1 cellular context compared by ENCODE assay signal in the genomic region with DNA sequence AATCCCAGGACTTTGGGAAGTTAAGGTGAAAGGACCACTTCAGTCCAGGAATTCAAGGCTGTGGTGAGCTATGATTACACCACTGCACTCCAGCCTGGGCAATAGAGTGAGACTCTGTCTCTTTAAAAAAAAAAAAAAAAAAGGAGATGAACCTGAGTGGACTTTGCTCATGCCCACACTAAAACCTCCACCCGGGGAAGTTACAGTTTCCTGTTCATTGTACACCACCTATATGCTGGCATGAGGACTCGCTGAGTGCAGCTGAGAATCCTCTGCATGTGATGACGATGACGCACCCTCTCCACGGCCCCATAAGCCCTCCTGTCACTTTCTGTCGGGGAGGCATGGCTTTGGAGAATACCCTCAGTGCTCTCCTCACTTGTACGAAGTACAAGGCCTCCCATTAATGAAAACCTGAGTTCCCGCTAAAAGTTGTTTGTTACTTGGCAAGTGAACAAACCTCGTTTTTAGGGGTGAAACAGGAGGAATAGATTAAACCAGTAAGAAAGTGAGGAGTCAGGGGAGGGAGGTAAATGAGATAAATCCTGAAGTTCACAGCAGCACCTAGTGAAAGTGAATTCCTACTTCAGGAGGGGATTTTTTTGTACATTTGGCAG.
TF ChIP-seq lines count a peak whose summit lies in the region.

No MANE protein-coding gene starts in this region.

TF ChIP-seq in HepG2, 621 proteins besides CTCF, POLR2A, EP300 and RAD21:
- TF ChIP-seq ZNF121 (CRISPR knock-in tag; IDR thresholded peaks at IDR 0.05) = peak; percentile 66
- TF ChIP-seq, protein P1, sequence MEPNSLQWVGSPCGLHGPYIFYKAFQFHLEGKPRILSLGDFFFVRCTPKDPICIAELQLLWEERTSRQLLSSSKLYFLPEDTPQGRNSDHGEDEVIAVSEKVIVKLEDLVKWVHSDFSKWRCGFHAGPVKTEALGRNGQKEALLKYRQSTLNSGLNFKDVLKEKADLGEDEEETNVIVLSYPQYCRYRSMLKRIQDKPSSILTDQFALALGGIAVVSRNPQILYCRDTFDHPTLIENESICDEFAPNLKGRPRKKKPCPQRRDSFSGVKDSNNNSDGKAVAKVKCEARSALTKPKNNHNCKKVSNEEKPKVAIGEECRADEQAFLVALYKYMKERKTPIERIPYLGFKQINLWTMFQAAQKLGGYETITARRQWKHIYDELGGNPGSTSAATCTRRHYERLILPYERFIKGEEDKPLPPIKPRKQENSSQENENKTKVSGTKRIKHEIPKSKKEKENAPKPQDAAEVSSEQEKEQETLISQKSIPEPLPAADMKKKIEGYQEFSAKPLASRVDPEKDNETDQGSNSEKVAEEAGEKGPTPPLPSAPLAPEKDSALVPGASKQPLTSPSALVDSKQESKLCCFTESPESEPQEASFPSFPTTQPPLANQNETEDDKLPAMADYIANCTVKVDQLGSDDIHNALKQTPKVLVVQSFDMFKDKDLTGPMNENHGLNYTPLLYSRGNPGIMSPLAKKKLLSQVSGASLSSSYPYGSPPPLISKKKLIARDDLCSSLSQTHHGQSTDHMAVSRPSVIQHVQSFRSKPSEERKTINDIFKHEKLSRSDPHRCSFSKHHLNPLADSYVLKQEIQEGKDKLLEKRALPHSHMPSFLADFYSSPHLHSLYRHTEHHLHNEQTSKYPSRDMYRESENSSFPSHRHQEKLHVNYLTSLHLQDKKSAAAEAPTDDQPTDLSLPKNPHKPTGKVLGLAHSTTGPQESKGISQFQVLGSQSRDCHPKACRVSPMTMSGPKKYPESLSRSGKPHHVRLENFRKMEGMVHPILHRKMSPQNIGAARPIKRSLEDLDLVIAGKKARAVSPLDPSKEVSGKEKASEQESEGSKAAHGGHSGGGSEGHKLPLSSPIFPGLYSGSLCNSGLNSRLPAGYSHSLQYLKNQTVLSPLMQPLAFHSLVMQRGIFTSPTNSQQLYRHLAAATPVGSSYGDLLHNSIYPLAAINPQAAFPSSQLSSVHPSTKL (CRISPR knock-in tag; IDR thresholded peaks at IDR 0.05) = 0 out of 2 replicates have a peak, but pooled peaks have one; percentile 43
- TF ChIP-seq, protein P2, sequence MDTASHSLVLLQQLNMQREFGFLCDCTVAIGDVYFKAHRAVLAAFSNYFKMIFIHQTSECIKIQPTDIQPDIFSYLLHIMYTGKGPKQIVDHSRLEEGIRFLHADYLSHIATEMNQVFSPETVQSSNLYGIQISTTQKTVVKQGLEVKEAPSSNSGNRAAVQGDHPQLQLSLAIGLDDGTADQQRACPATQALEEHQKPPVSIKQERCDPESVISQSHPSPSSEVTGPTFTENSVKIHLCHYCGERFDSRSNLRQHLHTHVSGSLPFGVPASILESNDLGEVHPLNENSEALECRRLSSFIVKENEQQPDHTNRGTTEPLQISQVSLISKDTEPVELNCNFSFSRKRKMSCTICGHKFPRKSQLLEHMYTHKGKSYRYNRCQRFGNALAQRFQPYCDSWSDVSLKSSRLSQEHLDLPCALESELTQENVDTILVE (CRISPR knock-in tag; IDR thresholded peaks at IDR 0.05) = no peak
- no peak for TF ChIP-seq EEA1 (CRISPR knock-in tag; IDR thresholded peaks at IDR 0.05; ENCODE audit: borderline replicate concordance)
- TF ChIP-seq ZZZ3 (CRISPR knock-in tag; IDR thresholded peaks at IDR 0.05; ENCODE audit: borderline replicate concordance) = no peak
- TF ChIP-seq HNF4G (IDR thresholded peaks at IDR 0.05; ENCODE audit: borderline replicate concordance, low read depth, low read length) = peak; percentile 62; the same call in 1 of the 2 replicates
- peak; percentile 34; the same call in 1 of the 2 replicates for TF ChIP-seq HNF4G (CRISPR knock-in tag; IDR thresholded peaks at IDR 0.05; ENCODE audit: borderline replicate concordance, low read depth)
- no peak for TF ChIP-seq SOX6 (IDR thresholded peaks at IDR 0.05)
- TF ChIP-seq SOX6 (CRISPR knock-in tag; IDR thresholded peaks at IDR 0.05) = peak; percentile 32; the same call in 1 of the 2 replicates
- TF ChIP-seq CBX5 (CRISPR knock-in tag; IDR thresholded peaks at IDR 0.05; ENCODE audit: borderline replicate concordance) = no peak
- TF ChIP-seq, protein P3, sequence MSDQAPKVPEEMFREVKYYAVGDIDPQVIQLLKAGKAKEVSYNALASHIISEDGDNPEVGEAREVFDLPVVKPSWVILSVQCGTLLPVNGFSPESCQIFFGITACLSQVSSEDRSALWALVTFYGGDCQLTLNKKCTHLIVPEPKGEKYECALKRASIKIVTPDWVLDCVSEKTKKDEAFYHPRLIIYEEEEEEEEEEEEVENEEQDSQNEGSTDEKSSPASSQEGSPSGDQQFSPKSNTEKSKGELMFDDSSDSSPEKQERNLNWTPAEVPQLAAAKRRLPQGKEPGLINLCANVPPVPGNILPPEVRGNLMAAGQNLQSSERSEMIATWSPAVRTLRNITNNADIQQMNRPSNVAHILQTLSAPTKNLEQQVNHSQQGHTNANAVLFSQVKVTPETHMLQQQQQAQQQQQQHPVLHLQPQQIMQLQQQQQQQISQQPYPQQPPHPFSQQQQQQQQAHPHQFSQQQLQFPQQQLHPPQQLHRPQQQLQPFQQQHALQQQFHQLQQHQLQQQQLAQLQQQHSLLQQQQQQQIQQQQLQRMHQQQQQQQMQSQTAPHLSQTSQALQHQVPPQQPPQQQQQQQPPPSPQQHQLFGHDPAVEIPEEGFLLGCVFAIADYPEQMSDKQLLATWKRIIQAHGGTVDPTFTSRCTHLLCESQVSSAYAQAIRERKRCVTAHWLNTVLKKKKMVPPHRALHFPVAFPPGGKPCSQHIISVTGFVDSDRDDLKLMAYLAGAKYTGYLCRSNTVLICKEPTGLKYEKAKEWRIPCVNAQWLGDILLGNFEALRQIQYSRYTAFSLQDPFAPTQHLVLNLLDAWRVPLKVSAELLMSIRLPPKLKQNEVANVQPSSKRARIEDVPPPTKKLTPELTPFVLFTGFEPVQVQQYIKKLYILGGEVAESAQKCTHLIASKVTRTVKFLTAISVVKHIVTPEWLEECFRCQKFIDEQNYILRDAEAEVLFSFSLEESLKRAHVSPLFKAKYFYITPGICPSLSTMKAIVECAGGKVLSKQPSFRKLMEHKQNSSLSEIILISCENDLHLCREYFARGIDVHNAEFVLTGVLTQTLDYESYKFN (CRISPR knock-in tag; conservative IDR thresholded peaks at IDR 0.05) = peak; percentile 54
- TF ChIP-seq HNF4A (CRISPR knock-in tag; IDR thresholded peaks at IDR 0.05) = peak; percentile 48; the same call in 1 of the 2 replicates
- TF ChIP-seq ZMYM4 (CRISPR knock-in tag; IDR thresholded peaks at IDR 0.05) = 0 out of 2 replicates have a peak, but pooled peaks have one; percentile 35
- TF ChIP-seq FOSL2 (CRISPR knock-in tag; IDR thresholded peaks at IDR 0.05) = peak; percentile 49; the same call in 1 of the 2 replicates
- TF ChIP-seq, protein P4, sequence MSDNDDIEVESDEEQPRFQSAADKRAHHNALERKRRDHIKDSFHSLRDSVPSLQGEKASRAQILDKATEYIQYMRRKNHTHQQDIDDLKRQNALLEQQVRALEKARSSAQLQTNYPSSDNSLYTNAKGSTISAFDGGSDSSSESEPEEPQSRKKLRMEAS (IDR thresholded peaks at IDR 0.05) = peak; percentile 53
- peak; percentile 24; the same call in 1 of the 2 replicates for TF ChIP-seq CREM (IDR thresholded peaks at IDR 0.05)
- TF ChIP-seq CREM (CRISPR knock-in tag; IDR thresholded peaks at IDR 0.05) = no peak
- TF ChIP-seq SAP130 (CRISPR knock-in tag; IDR thresholded peaks at IDR 0.05; ENCODE audit: low read depth) = peak; percentile 34; the same call in 1 of the 2 replicates
- peak; percentile 43; the same call in 1 of the 2 replicates for TF ChIP-seq SALL1 (CRISPR knock-in tag; IDR thresholded peaks at IDR 0.05)
- TF ChIP-seq ZNF367 (CRISPR knock-in tag; IDR thresholded peaks at IDR 0.05; ENCODE audit: borderline replicate concordance) = no peak
- no peak for TF ChIP-seq SCMH1 (CRISPR knock-in tag; IDR thresholded peaks at IDR 0.05; ENCODE audit: borderline replicate concordance)
- TF ChIP-seq ZNF12 (CRISPR knock-in tag; IDR thresholded peaks at IDR 0.05) = no peak
- TF ChIP-seq, protein P5, sequence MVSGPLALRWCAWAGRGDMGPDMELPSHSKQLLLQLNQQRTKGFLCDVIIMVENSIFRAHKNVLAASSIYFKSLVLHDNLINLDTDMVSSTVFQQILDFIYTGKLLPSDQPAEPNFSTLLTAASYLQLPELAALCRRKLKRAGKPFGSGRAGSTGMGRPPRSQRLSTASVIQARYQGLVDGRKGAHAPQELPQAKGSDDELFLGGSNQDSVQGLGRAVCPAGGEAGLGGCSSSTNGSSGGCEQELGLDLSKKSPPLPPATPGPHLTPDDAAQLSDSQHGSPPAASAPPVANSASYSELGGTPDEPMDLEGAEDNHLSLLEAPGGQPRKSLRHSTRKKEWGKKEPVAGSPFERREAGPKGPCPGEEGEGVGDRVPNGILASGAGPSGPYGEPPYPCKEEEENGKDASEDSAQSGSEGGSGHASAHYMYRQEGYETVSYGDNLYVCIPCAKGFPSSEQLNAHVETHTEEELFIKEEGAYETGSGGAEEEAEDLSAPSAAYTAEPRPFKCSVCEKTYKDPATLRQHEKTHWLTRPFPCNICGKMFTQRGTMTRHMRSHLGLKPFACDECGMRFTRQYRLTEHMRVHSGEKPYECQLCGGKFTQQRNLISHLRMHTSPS (CRISPR knock-in tag; IDR thresholded peaks at IDR 0.05; ENCODE audit: low read depth) = peak; percentile 42; the same call in 1 of the 2 replicates
- no peak for TF ChIP-seq ZSCAN31 (CRISPR knock-in tag; IDR thresholded peaks at IDR 0.05; ENCODE audit: low read depth)
- TF ChIP-seq, protein P6, sequence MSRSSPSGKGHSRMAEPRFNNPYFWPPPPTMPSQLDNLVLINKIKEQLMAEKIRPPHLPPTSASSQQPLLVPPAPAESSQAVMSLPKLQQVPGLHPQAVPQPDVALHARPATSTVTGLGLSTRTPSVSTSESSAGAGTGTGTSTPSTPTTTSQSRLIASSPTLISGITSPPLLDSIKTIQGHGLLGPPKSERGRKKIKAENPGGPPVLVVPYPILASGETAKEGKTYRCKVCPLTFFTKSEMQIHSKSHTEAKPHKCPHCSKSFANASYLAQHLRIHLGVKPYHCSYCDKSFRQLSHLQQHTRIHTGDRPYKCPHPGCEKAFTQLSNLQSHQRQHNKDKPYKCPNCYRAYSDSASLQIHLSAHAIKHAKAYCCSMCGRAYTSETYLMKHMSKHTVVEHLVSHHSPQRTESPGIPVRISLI (CRISPR knock-in tag; IDR thresholded peaks at IDR 0.05; ENCODE audit: borderline replicate concordance) = peak; percentile 93
- TF ChIP-seq, protein P7, sequence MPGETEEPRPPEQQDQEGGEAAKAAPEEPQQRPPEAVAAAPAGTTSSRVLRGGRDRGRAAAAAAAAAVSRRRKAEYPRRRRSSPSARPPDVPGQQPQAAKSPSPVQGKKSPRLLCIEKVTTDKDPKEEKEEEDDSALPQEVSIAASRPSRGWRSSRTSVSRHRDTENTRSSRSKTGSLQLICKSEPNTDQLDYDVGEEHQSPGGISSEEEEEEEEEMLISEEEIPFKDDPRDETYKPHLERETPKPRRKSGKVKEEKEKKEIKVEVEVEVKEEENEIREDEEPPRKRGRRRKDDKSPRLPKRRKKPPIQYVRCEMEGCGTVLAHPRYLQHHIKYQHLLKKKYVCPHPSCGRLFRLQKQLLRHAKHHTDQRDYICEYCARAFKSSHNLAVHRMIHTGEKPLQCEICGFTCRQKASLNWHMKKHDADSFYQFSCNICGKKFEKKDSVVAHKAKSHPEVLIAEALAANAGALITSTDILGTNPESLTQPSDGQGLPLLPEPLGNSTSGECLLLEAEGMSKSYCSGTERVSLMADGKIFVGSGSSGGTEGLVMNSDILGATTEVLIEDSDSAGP (CRISPR knock-in tag; IDR thresholded peaks at IDR 0.05; ENCODE audit: borderline replicate concordance) = peak; percentile 97
- TF ChIP-seq CREB1 (IDR thresholded peaks at IDR 0.05) = peak; percentile 64
- peak; percentile 64 for TF ChIP-seq CREB1 (CRISPR knock-in tag; IDR thresholded peaks at IDR 0.05)
- peak; percentile 55 for TF ChIP-seq GATAD2A (CRISPR knock-in tag; IDR thresholded peaks at IDR 0.05)
- peak; percentile 37; the same call in 1 of the 2 replicates for TF ChIP-seq PHF21A (CRISPR knock-in tag; IDR thresholded peaks at IDR 0.05)
